In genomic region chr7:112521942-112522341, GRCh38 we compare ENCODE assay signal across 27 cellular contexts. TPM values are rescaled to one million over a fixed set of nuclear protein-coding genes. Genes with fewer than 3 reads are reported as not detected.
A peak's percentile ranks its signal among the peaks of the same experiment; 100 is the strongest.
DNase-seq lines count a peak whose midpoint lies in the region; ATAC-seq, FAIRE-seq and TF ChIP-seq lines count a peak whose summit lies in the region.
"Had no signal": no experiment of that assay in that cellular context is flagged by ENCODE, and none has a peak within 500 bp of the region (broad histone marks: within the 10 kb centered on the region; RNA-seq: fewer than 3 reads in every experiment).

No MANE protein-coding gene starts in this region.

- POLR2A ChIA-PET in A549 (lab: Yijun Ruan, JAX) (no interaction called here), endothelial cell of umbilical vein (lab: Charles Lee) (no interaction called here)

- no peak for TF ChIP-seq POLR2A in A549 (IDR thresholded peaks at IDR 0.05; ENCODE audit: low read length)
- no peak for TF ChIP-seq POLR2A in endothelial cell of umbilical vein (IDR thresholded peaks at IDR 0.05; ENCODE audit: low read depth, low read length)
- TF ChIP-seq POLR2A in thyroid gland (IDR thresholded peaks at IDR 0.05), result no peak

- peak; percentile 6 for DNase-seq in NCI-H82 (lab: John Stamatoyannopoulos, UW)
- DNase-seq in NCI-H82 treated with DMSO at 0.1 percent for 48 hours (lab: John Stamatoyannopoulos, UW; ENCODE audit: unreplicated experiment), result no peak
- DNase-seq in A549 (ENCODE audit: low read depth in 1 of 2, low spot score in 1 of 2), result no peak
- DNase-seq in endothelial cell of umbilical vein (ENCODE audit: low read depth, low spot score), result no peak
- DNase-seq in foreskin keratinocyte, result no peak
- no peak for DNase-seq in NCI-H146 (lab: John Stamatoyannopoulos, UW)
- DNase-seq in thyroid gland, result no peak
- DNase-seq: ACHN; BE2C; C1 segment of cervical spinal cord; CD4-positive, alpha-beta memory T cell; CD4-positive, CD25-positive, alpha-beta regulatory T cell; CD8-positive, alpha-beta memory T cell; COR-L47; DMS 273 treated with DMSO at 0.1 percent for 48 hours; DMS153; DMS53; DMS79; DND-41; EL; GDM1 had no signal

- intact Hi-C loops in endothelial cell of umbilical vein (cut with micrococcal nuclease), result no loop called here
- intact Hi-C loops in thyroid gland (cut with DNase I), result no loop called here

- TF ChIP-seq CTCF in A549 (IDR thresholded peaks at IDR 0.05), result no peak
- TF ChIP-seq CTCF in endothelial cell of umbilical vein (IDR thresholded peaks at IDR 0.05; ENCODE audit: extremely low read depth in 1 of 2, insufficient read depth in 1 of 2, low read depth in 1 of 2, low read length in 2 of 2), result no peak
- TF ChIP-seq CTCF in foreskin keratinocyte (conservative IDR thresholded peaks at IDR 0.05), result no peak
- no peak for TF ChIP-seq CTCF in thyroid gland (IDR thresholded peaks at IDR 0.05)

- WGBS in A549 (ENCODE audit: missing lambda C conversion rate), result 16% methylated on average over 3 of the region's 3 CpGs
- 95 to 96% methylated on average over 3 of the region's 3 CpGs for WGBS in thyroid gland, 2 donors

- dilution Hi-C loops in endothelial cell of umbilical vein (cut with MboI; ENCODE audit: extremely low pct_ligation_motif_present, low sequenced_read_pairs), result no loop called here

- TF ChIP-seq RAD21 in A549 (conservative IDR thresholded peaks at IDR 0.05 in 1 of 2, IDR thresholded peaks at IDR 0.05 in 1 of 2), result no peak

- H3K4me3 ChIP-seq in A549 (no peak overlapping the region), endothelial cell of umbilical vein (replicated peaks in 1 of 3; ENCODE audit: insufficient read depth in 1 of 3, low read depth in 1 of 3, low read length in 3 of 3) (no peak overlapping the region), thyroid gland (replicated peaks in 1 of 3) (no peak overlapping the region)
- H3K4me3 ChIP-seq: BLaER1, GM12878 had no signal

- H3K36me3 ChIP-seq in endothelial cell of umbilical vein (ENCODE audit: control insufficient read depth in 2 of 2, extremely low read depth in 1 of 2, insufficient read depth in 2 of 2, low read length in 2 of 2), result no peaks in the 10 kb centered on the region
- H3K36me3 ChIP-seq in thyroid gland, result no peaks in the 10 kb centered on the region
- H3K36me3 ChIP-seq: BE2C, BLaER1 had no signal

- no peak overlapping the region for H3K4me2 ChIP-seq in A549
- no peak overlapping the region for H3K4me2 ChIP-seq in endothelial cell of umbilical vein (ENCODE audit: insufficient read depth, low read length)
- H3K4me2 ChIP-seq: BLaER1 had no signal

- H3K27ac ChIP-seq in A549 (no peak overlapping the region), endothelial cell of umbilical vein (ENCODE audit: insufficient read depth, low read depth, low read length) (no peak overlapping the region), foreskin keratinocyte (no peak overlapping the region), thyroid gland (no peak overlapping the region)
- H3K27ac ChIP-seq: 22Rv1, BLaER1 had no signal

- BruUV-seq in endothelial cell of umbilical vein (replicated peaks; lab: Mats Ljungman, UMichigan), result no TSS peak

- no peak overlapping the region for H2AFZ ChIP-seq in endothelial cell of umbilical vein (ENCODE audit: low read depth, low read length)

- H3K9ac ChIP-seq in endothelial cell of umbilical vein (replicated peaks; ENCODE audit: extremely low read depth, insufficient read depth, low read length), result no peak overlapping the region
- H3K9ac ChIP-seq: BLaER1 had no signal

- FAIRE-seq in A549 (lab: Jason Lieb, UNC) (no peak), endothelial cell of umbilical vein (lab: Jason Lieb, UNC) (no peak)
- FAIRE-seq: GM12878, GM12892, GM18507 had no signal

- H3K27me3 ChIP-seq in endothelial cell of umbilical vein (ENCODE audit: control insufficient read depth in 2 of 2, insufficient read depth in 2 of 2, low read length in 2 of 2) (peaks cover 6 to 24% of the 10 kb centered on the region in 2 experiments), foreskin keratinocyte (peaks cover 27% of the 10 kb centered on the region), thyroid gland (no peaks in the 10 kb centered on the region)
- H3K27me3 ChIP-seq: BLaER1 had no signal

- no peak for TF ChIP-seq EP300 in A549 (IDR thresholded peaks at IDR 0.05)

- H3K4me1 ChIP-seq in A549 (no peaks in the 10 kb centered on the region), endothelial cell of umbilical vein (ENCODE audit: control insufficient read depth, extremely low read depth, insufficient read depth, low read length) (no peaks in the 10 kb centered on the region), foreskin keratinocyte (no peaks in the 10 kb centered on the region), thyroid gland (no peaks in the 10 kb centered on the region)
- H3K4me1 ChIP-seq: BE2C, BLaER1 had no signal

- H3K79me2 ChIP-seq in endothelial cell of umbilical vein (ENCODE audit: control insufficient read depth, insufficient read depth, low read length), result no peaks in the 10 kb centered on the region

- H3K9me1 ChIP-seq in endothelial cell of umbilical vein (replicated peaks; ENCODE audit: control insufficient read depth, extremely low read depth, insufficient read depth, low read length), result no peaks in the 10 kb centered on the region

- ATAC-seq in A549 (0 out of 6 replicates have a peak, but pooled peaks of 1 of the 2 experiments have one; percentile 28), foreskin keratinocyte (peak; percentile 51)
- ATAC-seq: GM12878 had no signal

- 0 out of 3 replicates have a peak, but pooled peaks cover 2% of the 10 kb centered on the region for H3K9me3 ChIP-seq in A549
- no peaks in the 10 kb centered on the region for H3K9me3 ChIP-seq in endothelial cell of umbilical vein (replicated peaks; ENCODE audit: control insufficient read depth, insufficient read depth, low read length)
- H3K9me3 ChIP-seq in thyroid gland, result no peaks in the 10 kb centered on the region
- H3K9me3 ChIP-seq: BE2C, BLaER1 had no signal

- no peaks in the 10 kb centered on the region for H4K20me1 ChIP-seq in endothelial cell of umbilical vein (replicated peaks; ENCODE audit: control insufficient read depth, extremely low read depth, insufficient read depth, low read length)
- H4K20me1 ChIP-seq: BLaER1 had no signal

- CTCF ChIA-PET in A549 (lab: Yijun Ruan, JAX) (no interaction called here), endothelial cell of umbilical vein (lab: Charles Lee) (no interaction called here)

TF ChIP-seq in A549, 52 proteins besides CTCF, POLR2A, EP300 and RAD21:
- TF ChIP-seq HOXB13 (CRISPR knock-in tag; IDR thresholded peaks at IDR 0.05; ENCODE audit: low read depth) (no peak), NFE2L2 (conservative IDR thresholded peaks at IDR 0.05; ENCODE audit: low read length) (no peak), CBX8 (IDR thresholded peaks at IDR 0.05) (no peak), HEYL (CRISPR knock-in tag; IDR thresholded peaks at IDR 0.05) (no peak), FOSL2 (IDR thresholded peaks at IDR 0.05) (no peak), FOSL2 (CRISPR knock-in tag; IDR thresholded peaks at IDR 0.05) (peak; percentile 53)

TF ChIP-seq in endothelial cell of umbilical vein, 7 proteins besides CTCF, POLR2A, EP300 and RAD21:
- TF ChIP-seq JUN (IDR thresholded peaks at IDR 0.05; ENCODE audit: borderline replicate concordance, insufficient read depth, insufficient read length, low read depth) (peak; percentile 22), GATA2 (IDR thresholded peaks at IDR 0.05; ENCODE audit: insufficient read depth, insufficient read length, low read depth, low read length) (no peak)

RNA-seq across cellular contexts. Expression of gene LSMEM1, which starts 41.2 kb away (rescaled TPM):
- polyA plus RNA-seq in A549 (2011; rRNA removed), result 1.3 and 1.7 TPM in 2 replicates
- 0.13 TPM in 2 replicates for polyA plus RNA-seq in A549 (2012; cell fraction: cytosol; rRNA removed)
- polyA plus RNA-seq in A549 (2012; cell fraction: nucleus; rRNA removed), result 0.28 and 1.0 TPM in 2 replicates
- 0.97 to 1.7 TPM (median 1.1 TPM) in 3 replicates for polyA plus RNA-seq in A549 (2017; fragmentation: RNase III; extraction: RNeasy Plus Mini Kit Qiagen cat#74134 plus additional on column Dnase treatment)
- 0.29 and 0.58 TPM in 2 replicates for polyA minus RNA-seq in A549 (2011; rRNA and poly(A)+ RNA removed)
- total RNA-seq in endothelial cell of umbilical vein, result 1.6 and 1.7 TPM in 2 replicates
- 0.21 and 0.22 TPM in 2 replicates for polyA plus RNA-seq in endothelial cell of umbilical vein
- 0.12 and 0.21 TPM in 2 replicates for polyA plus RNA-seq in endothelial cell of umbilical vein (2011; cell fraction: cytosol; rRNA removed)
- polyA plus RNA-seq in endothelial cell of umbilical vein (2011; cell fraction: nucleus; rRNA removed), result 2.3 and 2.5 TPM in 2 replicates
- polyA plus RNA-seq in endothelial cell of umbilical vein (2012), result 0.29 and 0.80 TPM in 2 replicates
- 0.15 and 0.89 TPM in 2 replicates for polyA minus RNA-seq in endothelial cell of umbilical vein
- not detected for polyA minus RNA-seq in endothelial cell of umbilical vein (2011; cell fraction: cytosol; rRNA and poly(A)+ RNA removed)
- polyA minus RNA-seq in endothelial cell of umbilical vein (2011; cell fraction: nucleus; rRNA and poly(A)+ RNA removed), result 1.9 and 2.7 TPM in 2 replicates
- total RNA-seq in foreskin keratinocyte, result 0.25 and 0.58 TPM in 2 replicates
- 0.33 and 0.59 TPM in 2 replicates for polyA plus RNA-seq in foreskin keratinocyte
- 1 to 10 TPM in 3 of 4 donors, under 1 TPM in 1; 0.39 to 5.5 (median 1.9) TPM for total RNA-seq in thyroid gland
- total RNA-seq: G401 had no signal
